Comparison of ENCODE assay signal across 7 cellular contexts in genomic region chrY:15457682-15458081, GRCh38.
"Had no signal": no experiment of that assay in that cellular context is flagged by ENCODE, and none has a peak within 500 bp of the region (broad histone marks: within the 10 kb centered on the region; RNA-seq: fewer than 3 reads in every experiment).

No MANE protein-coding gene starts in this region.

- H3K4me3 ChIP-seq: GM23338 had no signal

- H3K36me3 Mint-ChIP-seq: IgD-negative memory B cell had no signal

- H3K4me2 ChIP-seq: GM23338 had no signal

- ATAC-seq: GM23338, HepG2 had no signal

- H3K4me1 Mint-ChIP-seq: H9, IgD-negative memory B cell had no signal

- H3K27me3 Mint-ChIP-seq: IgD-negative memory B cell had no signal

- H3K27ac Mint-ChIP-seq: GM23338, H9, IgD-negative memory B cell had no signal

- H3K27ac ChIP-seq: HL-60 had no signal

- H3K9me3 Mint-ChIP-seq: H9, IgD-negative memory B cell had no signal

- H3K4me3 Mint-ChIP-seq: GM23338, H9, IgD-negative memory B cell had no signal

- H2AFZ ChIP-seq: GM23338 had no signal

- DNase-seq: H9, HCEC 1CT, KBM-7 had no signal
